In the genomic region with DNA sequence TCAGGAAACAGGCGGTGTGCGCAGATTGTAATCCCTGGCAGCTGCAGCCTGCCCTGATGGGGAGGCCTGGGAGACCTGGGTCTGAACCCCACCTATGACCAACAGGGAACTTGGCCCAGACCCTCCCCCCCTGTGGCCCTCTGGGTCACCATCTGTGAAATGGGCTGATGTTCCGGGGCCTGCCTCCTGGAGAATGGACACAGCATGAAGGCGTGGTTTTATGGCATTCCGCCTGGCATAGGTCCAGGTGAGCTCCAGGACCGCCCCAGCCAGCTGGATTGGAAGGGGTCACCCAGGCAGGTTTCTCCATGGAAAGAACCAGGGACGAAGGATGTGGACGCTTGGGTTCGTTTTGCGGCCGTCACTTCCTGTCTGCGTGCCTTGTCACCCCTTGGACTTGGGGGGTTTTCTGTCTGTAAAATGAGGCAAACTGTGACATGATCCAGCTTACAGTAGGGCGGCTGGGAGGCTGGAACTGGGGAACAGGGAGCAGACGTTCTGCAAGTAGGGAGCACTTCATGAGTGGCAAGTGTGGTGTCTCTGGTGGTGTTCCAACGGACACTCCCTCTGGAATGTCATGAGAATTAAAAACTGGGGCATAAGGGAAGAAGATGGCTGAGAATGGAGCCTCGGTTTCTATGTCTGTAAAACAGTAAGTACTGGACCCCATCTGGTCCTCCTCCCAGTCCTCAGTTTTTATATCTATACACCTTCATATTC, we compare ENCODE assay signal across 9 cellular contexts. TPM values are rescaled to one million over a fixed set of nuclear protein-coding genes. Genes with fewer than 3 reads are reported as not detected.
DNase-seq lines count a peak whose midpoint lies in the region; ATAC-seq and TF ChIP-seq lines count a peak whose summit lies in the region.
"Had no signal": no experiment of that assay in that cellular context is flagged by ENCODE, and none has a peak within 500 bp of the region (broad histone marks: within the 10 kb centered on the region; RNA-seq: fewer than 3 reads in every experiment).

No MANE protein-coding gene starts in this region.

- H3K9me3 ChIP-seq in mesodermal cell (ENCODE audit: control insufficient read depth, low read length) (no peaks in the 10 kb centered on the region), tibial nerve (no peaks in the 10 kb centered on the region), thyroid gland (no peaks in the 10 kb centered on the region)

- WGBS in mesodermal cell (ENCODE audit: insufficient coverage in 2 of 2), 2 experiments, result 89 to 96% methylated on average over 8 to 14 of the region's 16 CpGs
- WGBS in tibial nerve, 2 donors, result 55 to 72% methylated on average over 13 to 16 of the region's 16 CpGs
- WGBS in thyroid gland, 2 donors, result 71 to 72% methylated on average over 15 of the region's 16 CpGs

- intact Hi-C loops in activated naive CD4-positive, alpha-beta T cell treated with anti-CD3 and anti-CD28 coated beads for 36 hours (cut with micrococcal nuclease), result loop anchor here (1.0 to 2.0 kb wide), 3 partner anchors 35 to 74 kb away; no protein-coding TSS in a partner anchor
- intact Hi-C loops in thyroid gland (cut with DNase I), result no loop called here

- no peak for DNase-seq in activated naive CD4-positive, alpha-beta T cell treated with anti-CD3 and anti-CD28 coated beads for 36 hours
- DNase-seq in activated naive CD4-positive, alpha-beta T cell treated with anti-CD3 and anti-CD28 coated beads, Interleukin-2, amount 50 U/mL, for 72 hours (ENCODE audit: low spot score in 2 of 2), result no peak
- DNase-seq in astrocyte of the spinal cord (ENCODE audit: low read depth, low spot score) (no peak), tibial nerve (ENCODE audit: low spot score in 2 of 2) (no peak), GM19240 (ENCODE audit: insufficient read length, low spot score) (no peak), thyroid gland (no peak)
- DNase-seq: COR-L47 had no signal

- peaks cover 3% of the 10 kb centered on the region for H3K27me3 Mint-ChIP-seq in activated naive CD4-positive, alpha-beta T cell treated with anti-CD3 and anti-CD28 coated beads for 36 hours (ENCODE audit: low read depth)

- TF ChIP-seq CTCF in astrocyte of the spinal cord (IDR thresholded peaks at IDR 0.05; ENCODE audit: low read depth, low read length), result no peak
- TF ChIP-seq CTCF in tibial nerve (IDR thresholded peaks at IDR 0.05), result no peak
- no peak for TF ChIP-seq CTCF in thyroid gland (IDR thresholded peaks at IDR 0.05)

- in situ Hi-C loops in astrocyte of the spinal cord (cut with HindIII; ENCODE audit: low sequenced_read_pairs), result no loop called here

- CTCF ChIA-PET in activated naive CD4-positive, alpha-beta T cell treated with anti-CD3 and anti-CD28 coated beads for 36 hours (lab: Charles Lee), result interaction anchor here (0.6 to 3.6 kb wide), 12 partner anchors 8 to 206 kb away, joined by 3 to 17 read pairs (median 5); partner anchors contain the start of genes PSME3IP1 and RSPRY1

- no peak for TF ChIP-seq EP300 in tibial nerve (IDR thresholded peaks at IDR 0.05)

- TF ChIP-seq POLR2A in tibial nerve (IDR thresholded peaks at IDR 0.05) (no peak), thyroid gland (IDR thresholded peaks at IDR 0.05) (no peak)

- H3K4me1 ChIP-seq in mesodermal cell (ENCODE audit: control insufficient read depth, insufficient read depth, low read length, poor library complexity, severe bottlenecking) (peaks cover 11% of the 10 kb centered on the region), tibial nerve (peaks cover 0 to 48% (median 18%) of the 10 kb centered on the region in 4 donors), thyroid gland (peaks cover 20 to 30% of the 10 kb centered on the region in 2 donors)

- H3K27ac ChIP-seq in mesodermal cell (ENCODE audit: low read depth, low read length, severe bottlenecking) (no peak overlapping the region), tibial nerve (peak overlapping the region in 3 of 4 donors; percentile 83 to 88 (median 87)), thyroid gland (no peak overlapping the region)

- no peaks in the 10 kb centered on the region for H3K36me3 Mint-ChIP-seq in activated naive CD4-positive, alpha-beta T cell treated with anti-CD3 and anti-CD28 coated beads for 36 hours (ENCODE audit: low read depth)
- H3K36me3 Mint-ChIP-seq in activated naive CD4-positive, alpha-beta T cell treated with anti-CD3 and anti-CD28 coated beads, Interleukin-2, amount 50 U/mL, for 72 hours, result no peaks in the 10 kb centered on the region

- H3K4me3 ChIP-seq in astrocyte of the spinal cord (ENCODE audit: low read depth, low read length), result peak overlapping the region; percentile 58
- H3K4me3 ChIP-seq in mesodermal cell (ENCODE audit: extremely low read depth, insufficient read depth, low read length, poor library complexity, severe bottlenecking), result peak overlapping the region; percentile 59
- H3K4me3 ChIP-seq in tibial nerve, result peak overlapping the region in 3 of 4 donors; percentile 68 to 83 (median 82)
- peak overlapping the region in 1 of 3 donors; percentile 53 for H3K4me3 ChIP-seq in thyroid gland (replicated peaks in 1 of 3)

- peak overlapping the region; percentile 73 for H3K4me3 Mint-ChIP-seq in activated naive CD4-positive, alpha-beta T cell treated with anti-CD3 and anti-CD28 coated beads for 36 hours

- H3K27ac Mint-ChIP-seq in activated naive CD4-positive, alpha-beta T cell treated with anti-CD3 and anti-CD28 coated beads for 36 hours, result no peak overlapping the region
- peak overlapping the region in 1 of 2 donors; percentile 44 for H3K27ac Mint-ChIP-seq in activated naive CD4-positive, alpha-beta T cell treated with anti-CD3 and anti-CD28 coated beads, Interleukin-2, amount 50 U/mL, for 72 hours

- ATAC-seq in activated naive CD4-positive, alpha-beta T cell treated with anti-CD3 and anti-CD28 coated beads, Interleukin-2, amount 50 U/mL, for 72 hours, result no peak
- ATAC-seq in HG02938 (IDR thresholded peaks at IDR 0.05; ENCODE audit: unreplicated experiment), result no peak

- H3K27me3 ChIP-seq in tibial nerve (no peaks in the 10 kb centered on the region), thyroid gland (no peaks in the 10 kb centered on the region)

- H3K36me3 ChIP-seq in mesodermal cell (ENCODE audit: control insufficient read depth, insufficient read depth, low read length), result peaks cover 18% of the 10 kb centered on the region
- peaks cover 0 to 5% (median 0%) of the 10 kb centered on the region in 3 donors for H3K36me3 ChIP-seq in tibial nerve
- H3K36me3 ChIP-seq in thyroid gland, result no peaks in the 10 kb centered on the region

- peaks cover 10% of the 10 kb centered on the region for H3K4me1 Mint-ChIP-seq in activated naive CD4-positive, alpha-beta T cell treated with anti-CD3 and anti-CD28 coated beads for 36 hours (ENCODE audit: low read depth)

- no peaks in the 10 kb centered on the region for H3K9me3 Mint-ChIP-seq in activated naive CD4-positive, alpha-beta T cell treated with anti-CD3 and anti-CD28 coated beads for 36 hours
- H3K9me3 Mint-ChIP-seq in activated naive CD4-positive, alpha-beta T cell treated with anti-CD3 and anti-CD28 coated beads, Interleukin-2, amount 50 U/mL, for 72 hours, result no peaks in the 10 kb centered on the region

RNA-seq across cellular contexts. Expression of gene CPNE2, which starts 1.6 kb away (rescaled TPM):
- total RNA-seq in activated naive CD4-positive, alpha-beta T cell treated with anti-CD3 and anti-CD28 coated beads for 36 hours, result 1 to 10 TPM; 5.1 TPM
- total RNA-seq in activated naive CD4-positive, alpha-beta T cell treated with anti-CD3 and anti-CD28 coated beads, Interleukin-2, amount 50 U/mL, for 72 hours, result 10 to 100 TPM in 1 of 2 donors, 1 to 10 TPM in 1; 5.1 to 11.5 TPM
- polyA plus RNA-seq in mesodermal cell (2013, experiment 1 of 2), result 78.9 TPM
- polyA plus RNA-seq in mesodermal cell (2013, experiment 2 of 2), result 68.7 TPM
- total RNA-seq in tibial nerve, result 10 to 100 TPM; 32.7 to 58.8 (median 46.0) TPM
- total RNA-seq in thyroid gland, result 10 to 100 TPM; 26.6 to 33.3 (median 29.2) TPM

Comparison
In these comparisons a context has a peak if more than half of its experiments do, and no peak if none do; other contexts are left out.
1. H3K27ac ChIP-seq: peak in tibial nerve (3 of 4); none in mesodermal cell (single experiment) and thyroid gland (0 of 3).